In the genomic region with DNA sequence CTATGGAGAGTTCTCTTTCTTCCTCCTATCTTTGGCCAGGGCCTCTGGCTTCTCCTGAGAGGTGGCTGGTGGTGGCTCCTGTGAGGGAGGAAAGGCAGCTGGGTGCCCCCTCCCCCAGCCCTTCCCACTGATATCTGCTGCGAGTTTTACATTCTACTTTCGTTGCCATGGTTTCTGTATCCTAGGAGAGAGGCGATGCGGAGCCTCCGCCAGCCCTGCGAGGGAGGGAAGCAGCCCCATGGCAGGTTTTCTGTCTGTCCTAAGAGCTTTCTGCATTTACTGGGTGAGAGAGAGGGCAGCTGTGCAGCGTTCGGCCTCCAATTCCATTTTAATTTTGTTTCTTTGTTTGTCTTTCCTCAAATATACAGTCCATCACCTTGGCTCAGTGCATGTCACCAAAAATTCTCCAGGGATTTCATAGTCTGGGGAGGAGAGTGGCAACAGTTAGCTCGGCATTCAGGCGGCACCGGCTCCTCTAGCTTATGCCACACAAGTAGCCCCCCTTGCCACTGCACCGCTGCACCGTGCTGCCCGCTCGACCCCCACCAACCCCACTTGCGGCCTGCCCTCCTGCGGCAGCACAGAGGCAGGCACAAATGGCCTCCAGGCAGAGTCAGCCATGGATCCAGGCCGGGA, we compare ENCODE assay signal across 8 cellular contexts. TPM values are rescaled to one million over a fixed set of nuclear protein-coding genes. Genes with fewer than 3 reads are reported as not detected.
DNase-seq lines count a peak whose midpoint lies in the region; ATAC-seq and TF ChIP-seq lines count a peak whose summit lies in the region.

No MANE protein-coding gene starts in this region.

- peak overlapping the region; percentile 58 for H3K4me3 Mint-ChIP-seq in activated T-helper 2 cell treated with anti-CD3 and anti-CD28 coated beads, Interferon-gamma antibody, Interleukin-2, Interleukin-4, amounts not matched to agents 10 μg/mL and 5 μg/mL and 100 μg/mL, durations not matched to agents 14 hours and 24 hours and 36 hours (ENCODE audit: low read depth)

- peak overlapping the region; percentile 99 for H3K27ac Mint-ChIP-seq in activated T-helper 2 cell treated with anti-CD3 and anti-CD28 coated beads, Interferon-gamma antibody, Interleukin-2, Interleukin-4, amounts not matched to agents 10 μg/mL and 5 μg/mL and 100 μg/mL, durations not matched to agents 14 hours and 24 hours and 36 hours

- TF ChIP-seq CTCF in GM12865 (IDR thresholded peaks at IDR 0.05; ENCODE audit: insufficient read depth, low read depth, low read length, missing control alignments) = no peak

- H3K36me3 ChIP-seq in iPS-18a (ENCODE audit: control insufficient read depth, low read depth, low read length) = peaks cover 31% of the 10 kb centered on the region
- H3K36me3 ChIP-seq in skeletal muscle tissue (ENCODE audit: control insufficient read depth in 3 of 3, insufficient read depth in 3 of 3, low read length in 3 of 3) = peaks cover 14 to 15% (median 15%) of the 10 kb centered on the region in 3 donors

- H3K9ac ChIP-seq in iPS-18a (ENCODE audit: low read length) (peak overlapping the region; percentile 14), skeletal muscle tissue (ENCODE audit: low read depth in 1 of 3, low read length in 3 of 3) (peak overlapping the region; percentile 51 to 75 (median 55))

- H3K27ac ChIP-seq in iPS-18a (ENCODE audit: low read length) = peak overlapping the region; percentile 30
- peak overlapping the region; percentile 92 for H3K27ac ChIP-seq in skeletal muscle tissue (ENCODE audit: low read depth, low read length)

- H3K4me1 ChIP-seq in iPS-18a (ENCODE audit: control insufficient read depth, low read depth, low read length) = peaks cover 33% of the 10 kb centered on the region
- H3K4me1 ChIP-seq in skeletal muscle tissue (ENCODE audit: control insufficient read depth in 3 of 3, insufficient read depth in 3 of 3, low read length in 3 of 3) = peaks cover 50 to 57% (median 55%) of the 10 kb centered on the region in 3 donors

- peak overlapping the region; percentile 37 for H3K4me3 ChIP-seq in GM12865 (ENCODE audit: low read depth, low read length)
- no peak overlapping the region for H3K4me3 ChIP-seq in iPS-18a (ENCODE audit: low read length)
- H3K4me3 ChIP-seq in skeletal muscle tissue (ENCODE audit: low read length in 3 of 3) = peak overlapping the region in 2 of 3 donors; percentile 10 to 23

- no peak for ATAC-seq in HG03571 (IDR thresholded peaks at IDR 0.05; ENCODE audit: unreplicated experiment)

- intact Hi-C loops in activated T-helper 2 cell treated with anti-CD3 and anti-CD28 coated beads, Interferon-gamma antibody, Interleukin-2, Interleukin-4, amounts not matched to agents 10 μg/mL and 5 μg/mL and 100 μg/mL, durations not matched to agents 14 hours and 24 hours and 36 hours (cut with micrococcal nuclease) = loop anchor here (2.0 to 10.0 kb wide), 4 partner anchors 86 to 1020 kb away; partner anchors contain the start of genes SLC29A3 and SPOCK2

- H3K4me1 Mint-ChIP-seq in activated T-helper 2 cell treated with anti-CD3 and anti-CD28 coated beads, Interferon-gamma antibody, Interleukin-2, Interleukin-4, amounts not matched to agents 10 μg/mL and 5 μg/mL and 100 μg/mL, durations not matched to agents 14 hours and 24 hours and 36 hours (ENCODE audit: low read depth) = peaks cover 73% of the 10 kb centered on the region

- DNase-seq in GM12865 (ENCODE audit: low read depth) (no peak), NCI-H1105 treated with DMSO at 0.1 percent for 48 hours (lab: John Stamatoyannopoulos, UW) (peak; percentile 90)
- no peak for DNase-seq in activated T-helper 2 cell treated with anti-CD3 and anti-CD28 coated beads, Interferon-gamma antibody, Interleukin-2, Interleukin-4, amounts not matched to agents 10 μg/mL and 5 μg/mL and 100 μg/mL, durations not matched to agents 14 hours and 24 hours and 36 hours (ENCODE audit: low spot score)
- DNase-seq in activated CD4-positive, alpha-beta T cell treated with anti-CD3 and anti-CD28 coated beads for 1 hour = no peak
- DNase-seq in activated effector memory CD4-positive, alpha-beta T cell treated with Interleukin-2 at 50 U/mL for 16 hours = no peak

- no peaks in the 10 kb centered on the region for H3K9me3 Mint-ChIP-seq in activated T-helper 2 cell treated with anti-CD3 and anti-CD28 coated beads, Interferon-gamma antibody, Interleukin-2, Interleukin-4, amounts not matched to agents 10 μg/mL and 5 μg/mL and 100 μg/mL, durations not matched to agents 14 hours and 24 hours and 36 hours

- H3K9me3 ChIP-seq in iPS-18a (ENCODE audit: control insufficient read depth, low read depth, low read length) = no peaks in the 10 kb centered on the region
- H3K9me3 ChIP-seq in skeletal muscle tissue (ENCODE audit: control insufficient read depth in 3 of 3, low read length in 3 of 3) = no peaks in the 10 kb centered on the region

- no peaks in the 10 kb centered on the region for H3K27me3 Mint-ChIP-seq in activated T-helper 2 cell treated with anti-CD3 and anti-CD28 coated beads, Interferon-gamma antibody, Interleukin-2, Interleukin-4, amounts not matched to agents 10 μg/mL and 5 μg/mL and 100 μg/mL, durations not matched to agents 14 hours and 24 hours and 36 hours (ENCODE audit: low read depth)

- peaks cover 42% of the 10 kb centered on the region for H3K36me3 Mint-ChIP-seq in activated T-helper 2 cell treated with anti-CD3 and anti-CD28 coated beads, Interferon-gamma antibody, Interleukin-2, Interleukin-4, amounts not matched to agents 10 μg/mL and 5 μg/mL and 100 μg/mL, durations not matched to agents 14 hours and 24 hours and 36 hours (ENCODE audit: low read depth)

- H3K27me3 ChIP-seq in iPS-18a (ENCODE audit: control insufficient read depth, insufficient read depth, low read length) (no peaks in the 10 kb centered on the region), skeletal muscle tissue (ENCODE audit: control insufficient read depth in 3 of 3, insufficient read depth in 3 of 3, low read length in 3 of 3) (no peaks in the 10 kb centered on the region)

RNA-seq across cellular contexts. Expression of gene DNAJB12, which starts 20.4 kb away (rescaled TPM):
- 27.6 and 34.0 TPM in 2 replicates for total RNA-seq in activated T-helper 2 cell treated with anti-CD3 and anti-CD28 coated beads, Interferon-gamma antibody, Interleukin-2, Interleukin-4, amounts not matched to agents 10 μg/mL and 5 μg/mL and 100 μg/mL, durations not matched to agents 14 hours and 24 hours and 36 hours
- 13.0 TPM for total RNA-seq in skeletal muscle tissue
